Comparison of ENCODE assay signal across 11 cellular contexts in the genomic region with DNA sequence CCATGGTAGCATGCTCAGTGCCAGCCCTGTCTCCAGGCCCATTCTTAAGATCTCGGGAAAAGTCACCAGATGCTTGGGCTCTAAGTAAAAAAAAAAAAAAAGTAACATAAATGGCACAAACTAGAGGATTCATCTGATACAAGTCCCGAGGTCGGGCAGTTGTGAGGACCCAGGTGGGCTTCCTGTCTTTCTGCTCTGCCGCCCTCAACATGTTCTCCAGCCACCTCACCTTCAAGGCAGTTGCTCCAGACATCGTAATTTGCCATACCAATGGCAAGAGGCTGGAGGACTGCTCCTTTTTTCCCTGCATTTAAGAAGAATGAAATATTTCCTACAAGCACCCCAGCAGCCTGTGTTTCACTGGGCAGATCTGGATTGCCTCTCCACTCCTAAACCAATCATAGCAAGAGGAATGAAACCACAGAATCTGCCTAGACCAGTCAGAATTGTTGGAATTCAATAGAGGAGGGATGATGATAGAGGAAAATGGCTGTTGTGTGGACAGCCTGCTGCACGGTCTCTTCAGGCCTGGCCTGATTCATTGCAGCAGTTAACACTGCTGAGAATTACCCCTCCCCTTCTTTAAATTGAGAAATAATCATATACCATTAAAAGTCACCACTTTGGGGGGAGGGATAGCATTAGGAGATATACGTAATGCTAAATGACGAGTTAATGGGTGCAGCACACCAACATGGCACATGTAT. TPM values are rescaled to one million over a fixed set of nuclear protein-coding genes. Genes with fewer than 3 reads are reported as not detected.
DNase-seq lines count a peak whose midpoint lies in the region; ATAC-seq, FAIRE-seq and TF ChIP-seq lines count a peak whose summit lies in the region.
"Had no signal": no experiment of that assay in that cellular context is flagged by ENCODE, and none has a peak within 500 bp of the region (broad histone marks: within the 10 kb centered on the region; RNA-seq: fewer than 3 reads in every experiment).

No MANE protein-coding gene starts in this region.

- 0 out of 2 replicates have a peak, but pooled peaks have one; percentile 14 for TF ChIP-seq POLR2A in Raji (IDR thresholded peaks at IDR 0.05; ENCODE audit: insufficient read depth, low read depth, low read length)
- TF ChIP-seq POLR2A in erythroblast (IDR thresholded peaks at IDR 0.05; ENCODE audit: low read length), result peak; percentile 43

- ATAC-seq in HG03095 (IDR thresholded peaks at IDR 0.05; ENCODE audit: unreplicated experiment), result no peak
- no peak for ATAC-seq in GM18520 (IDR thresholded peaks at IDR 0.05; ENCODE audit: unreplicated experiment)
- ATAC-seq: Right ventricle myocardium inferior had no signal

- DNase-seq in Caki2 (ENCODE audit: low read depth) (peak; percentile 18), erythroblast (lab: John Stamatoyannopoulos, UW) (no peak), HuH-7.5 (ENCODE audit: low spot score) (no peak)
- DNase-seq: cerebellar nuclear complex, H7, NCI-H1436 had no signal

- in situ Hi-C loops in Caki2 (cut with HindIII; ENCODE audit: low pct_unique_long_range_greater_than_20kb, low sequenced_read_pairs), result no loop called here

- FAIRE-seq in G401.6 (lab: Jason Lieb, UNC), result peak; percentile 89

RNA-seq across cellular contexts. Expression of a gene that starts 5.4 kb away (rescaled TPM):
- 570 and 785 TPM in 2 replicates for total RNA-seq in Caki2 (2014; rRNA removed; shearing (Covaris generic); ENCODE audit: low replicate concordance)

RNA-seq across cellular contexts. Expression of a gene that starts 45.5 kb away (rescaled TPM):
- total RNA-seq in Caki2 (2014; rRNA removed; shearing (Covaris generic); ENCODE audit: low replicate concordance), result 37.7 and 47.0 TPM in 2 replicates

RNA-seq across cellular contexts. Expression of a gene that starts 52.0 kb away (rescaled TPM):
- 37.8 and 68.1 TPM in 2 replicates for total RNA-seq in Caki2 (2014; rRNA removed; shearing (Covaris generic); ENCODE audit: low replicate concordance)
